Comparison of ENCODE assay signal across 9 cellular contexts in genomic region chr9:33386641-33386996, GRCh38. TPM values are rescaled to one million over a fixed set of nuclear protein-coding genes. Genes with fewer than 3 reads are reported as not detected.
"Had no signal": no experiment of that assay in that cellular context is flagged by ENCODE, and none has a peak within 500 bp of the region (broad histone marks: within the 10 kb centered on the region; RNA-seq: fewer than 3 reads in every experiment).

No MANE protein-coding gene starts in this region.

RNA-seq across cellular contexts. Expression of gene AQP7, which starts 15.7 kb away (rescaled TPM):
- total RNA-seq: activated B cell treated with CpG ODN at 0.5 μM for 24 hours; activated CD4-positive, alpha-beta T cell treated with anti-CD3 and anti-CD28 coated beads, Interleukin-2, amount 10 ng/mL, durations not matched to agents 24 days and 14 days; activated CD8-positive, alpha-beta memory T cell treated with anti-CD3 and anti-CD28 coated beads for 36 hours; activated CD8-positive, alpha-beta T cell treated with anti-CD3 and anti-CD28 coated beads for 36 hours; activated naive CD4-positive, alpha-beta T cell treated with anti-CD3 and anti-CD28 coated beads for 36 hours; activated naive CD8-positive, alpha-beta T cell treated with anti-CD3 and anti-CD28 coated beads for 36 hours; activated T-cell treated with anti-CD3 and anti-CD28 coated beads, Interleukin-2, amount 50 U/mL, for 4 hours; activated T-cell treated with anti-CD3 and anti-CD28 coated beads, Interleukin-2, amount 50 U/mL, for 72 hours; activated T-helper 1 cell treated with anti-CD3 and anti-CD28 coated beads, Interleukin-12 subunit alpha, Interleukin-12 subunit beta, Interleukin-2, Interleukin-4 antibody, amounts not matched to agents 30 ng/mL and 10 ng/mL and 1 ng/mL, durations not matched to agents 14 hours and 24 hours and 36 hours had no signal
